In genomic region chr7:137258552-137258951, GRCh38 we compare ENCODE assay signal across 24 cellular contexts.
"Had no signal": no experiment of that assay in that cellular context is flagged by ENCODE, and none has a peak within 500 bp of the region (broad histone marks: within the 10 kb centered on the region; RNA-seq: fewer than 3 reads in every experiment).

No MANE protein-coding gene starts in this region.

- DNase-seq: activated CD4-positive, alpha-beta T cell treated with anti-CD3 and anti-CD28 coated beads for 36 hours; activated CD8-positive, alpha-beta memory T cell treated with anti-CD3 and anti-CD28 coated beads, Interleukin-2, amount 50 U/mL, for 4 hours; activated CD8-positive, alpha-beta T cell treated with anti-CD3 and anti-CD28 coated beads for 36 hours; activated gamma-delta T cell treated with Interleukin-2 at 50 U/mL for 16 hours; activated naive CD4-positive, alpha-beta T cell treated with anti-CD3 and anti-CD28 coated beads, Interleukin-2, amount 10 ng/mL, durations not matched to agents 7 days and 5 days; activated naive CD8-positive, alpha-beta T cell treated with anti-CD3 and anti-CD28 coated beads for 36 hours; activated T-cell treated with anti-CD3 and anti-CD28 coated beads, Interleukin-2, amount 50 U/mL, for 72 hours; brain microvascular endothelial cell; Kasumi-1; NCI-H1105 treated with DMSO at 0.1 percent for 48 hours; NCI-H1436 treated with DMSO at 0.1 percent for 48 hours; NCI-H187; NCI-H2171; NCI-H2227 treated with DMSO at 0.1 percent for 48 hours; NCI-H446 treated with DMSO at 0.1 percent for 48 hours; Peyer's patch; Right ventricle myocardium superior; SJCRH30; SK-N-SH; T-helper 1 cell had no signal

- H3K27ac ChIP-seq: brain microvascular endothelial cell, cardiac muscle cell, Peyer's patch, RWPE1, SJCRH30, VCaP had no signal

- H3K27me3 ChIP-seq: brain microvascular endothelial cell, cardiac muscle cell, Peyer's patch, SJCRH30 had no signal

- ATAC-seq: activated CD4-positive, alpha-beta T cell treated with anti-CD3 and anti-CD28 coated beads for 36 hours; activated CD8-positive, alpha-beta T cell treated with anti-CD3 and anti-CD28 coated beads for 36 hours; activated T-cell treated with anti-CD3 and anti-CD28 coated beads, Interleukin-2, amount 50 U/mL, for 72 hours had no signal

- H3K4me1 ChIP-seq: Peyer's patch, SJCRH30 had no signal

- H3K9ac ChIP-seq: SK-N-SH had no signal

- H3K36me3 Mint-ChIP-seq: activated naive CD4-positive, alpha-beta T cell treated with anti-CD3 and anti-CD28 coated beads, Interleukin-2, amount 10 ng/mL, durations not matched to agents 7 days and 5 days; activated naive CD8-positive, alpha-beta T cell treated with anti-CD3 and anti-CD28 coated beads for 36 hours had no signal

- H3K27ac Mint-ChIP-seq: activated CD4-positive, alpha-beta T cell treated with anti-CD3 and anti-CD28 coated beads for 36 hours; activated CD8-positive, alpha-beta T cell treated with anti-CD3 and anti-CD28 coated beads for 36 hours; activated naive CD4-positive, alpha-beta T cell treated with anti-CD3 and anti-CD28 coated beads, Interleukin-2, amount 10 ng/mL, durations not matched to agents 7 days and 5 days; activated naive CD8-positive, alpha-beta T cell treated with anti-CD3 and anti-CD28 coated beads for 36 hours; activated T-cell treated with anti-CD3 and anti-CD28 coated beads, Interleukin-2, amount 50 U/mL, for 72 hours; activated T-helper 2 cell treated with anti-CD3 and anti-CD28 coated beads, Interferon-gamma antibody, Interleukin-2, Interleukin-4, amounts not matched to agents 10 μg/mL and 5 μg/mL and 100 μg/mL, durations not matched to agents 14 hours and 24 hours and 36 hours had no signal

- H3K4me2 ChIP-seq: SK-N-SH had no signal

- H3K4me1 Mint-ChIP-seq: activated CD4-positive, alpha-beta T cell treated with anti-CD3 and anti-CD28 coated beads for 36 hours; activated naive CD4-positive, alpha-beta T cell treated with anti-CD3 and anti-CD28 coated beads, Interleukin-2, amount 10 ng/mL, durations not matched to agents 7 days and 5 days; activated naive CD8-positive, alpha-beta T cell treated with anti-CD3 and anti-CD28 coated beads for 36 hours had no signal

- H3K9me3 ChIP-seq: Peyer's patch, SJCRH30, SK-N-SH had no signal

- H3K27me3 Mint-ChIP-seq: activated CD4-positive, alpha-beta T cell treated with anti-CD3 and anti-CD28 coated beads for 36 hours; activated CD8-positive, alpha-beta T cell treated with anti-CD3 and anti-CD28 coated beads for 36 hours; activated naive CD4-positive, alpha-beta T cell treated with anti-CD3 and anti-CD28 coated beads, Interleukin-2, amount 10 ng/mL, durations not matched to agents 7 days and 5 days; activated naive CD8-positive, alpha-beta T cell treated with anti-CD3 and anti-CD28 coated beads for 36 hours had no signal

- H3K4me3 Mint-ChIP-seq: activated CD4-positive, alpha-beta T cell treated with anti-CD3 and anti-CD28 coated beads for 36 hours; activated CD8-positive, alpha-beta T cell treated with anti-CD3 and anti-CD28 coated beads for 36 hours; activated naive CD4-positive, alpha-beta T cell treated with anti-CD3 and anti-CD28 coated beads, Interleukin-2, amount 10 ng/mL, durations not matched to agents 7 days and 5 days; activated naive CD8-positive, alpha-beta T cell treated with anti-CD3 and anti-CD28 coated beads for 36 hours; activated T-cell treated with anti-CD3 and anti-CD28 coated beads, Interleukin-2, amount 50 U/mL, for 72 hours had no signal
